1 cellular context compared by ENCODE assay signal in the genomic region with DNA sequence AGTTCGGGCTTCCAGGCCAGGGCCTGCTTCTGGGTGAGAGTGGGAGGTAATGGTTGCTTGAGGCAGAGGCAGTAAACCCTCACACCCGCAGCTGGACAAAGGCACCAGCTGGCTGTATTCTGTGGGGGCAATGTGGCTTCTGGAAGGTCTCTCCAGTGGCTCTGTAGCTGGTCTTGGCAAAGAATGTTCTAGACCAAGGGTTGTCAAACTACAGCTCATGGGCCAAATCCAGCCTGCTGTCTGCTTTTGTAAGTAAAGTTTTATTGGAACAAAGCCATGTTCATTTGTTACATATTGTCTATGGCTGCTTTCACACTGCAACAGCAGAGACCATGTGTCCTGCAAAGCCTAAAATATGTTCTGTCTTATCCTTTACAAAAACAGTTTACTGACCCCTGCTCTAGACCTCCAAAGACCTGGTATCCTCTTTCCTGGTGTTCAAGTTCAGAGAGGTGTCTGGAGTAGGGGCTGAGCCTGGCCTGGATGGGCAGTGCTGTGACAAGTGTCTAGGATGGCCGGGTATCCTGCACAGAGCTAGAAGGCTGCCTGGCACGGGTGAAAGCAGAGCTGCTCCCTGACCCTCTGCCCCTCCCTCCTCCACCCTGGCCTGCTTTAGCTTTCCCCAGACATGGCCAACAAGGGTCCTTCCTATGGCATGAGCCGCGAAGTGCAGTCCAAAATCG.
TF ChIP-seq lines count a peak whose summit lies in the region.

No MANE protein-coding gene starts in this region.

TF ChIP-seq in H1, 55 proteins besides CTCF, POLR2A, EP300 and RAD21:
- TF ChIP-seq YY1 (IDR thresholded peaks at IDR 0.05; ENCODE audit: low read depth, low read length) (no peak), CHD1 (IDR thresholded peaks at IDR 0.05; ENCODE audit: low read depth, low read length) (no peak), CEBPB (IDR thresholded peaks at IDR 0.05; ENCODE audit: low read depth, low read length) (no peak), CBX8 (IDR thresholded peaks at IDR 0.05; ENCODE audit: borderline replicate concordance, low read depth, low read length) (no peak)
- TF ChIP-seq, protein P1, sequence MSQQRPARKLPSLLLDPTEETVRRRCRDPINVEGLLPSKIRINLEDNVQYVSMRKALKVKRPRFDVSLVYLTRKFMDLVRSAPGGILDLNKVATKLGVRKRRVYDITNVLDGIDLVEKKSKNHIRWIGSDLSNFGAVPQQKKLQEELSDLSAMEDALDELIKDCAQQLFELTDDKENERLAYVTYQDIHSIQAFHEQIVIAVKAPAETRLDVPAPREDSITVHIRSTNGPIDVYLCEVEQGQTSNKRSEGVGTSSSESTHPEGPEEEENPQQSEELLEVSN (IDR thresholded peaks at IDR 0.05) = no peak
TF ChIP-seq in H1: peak in this region for 0.
